In the genomic region with DNA sequence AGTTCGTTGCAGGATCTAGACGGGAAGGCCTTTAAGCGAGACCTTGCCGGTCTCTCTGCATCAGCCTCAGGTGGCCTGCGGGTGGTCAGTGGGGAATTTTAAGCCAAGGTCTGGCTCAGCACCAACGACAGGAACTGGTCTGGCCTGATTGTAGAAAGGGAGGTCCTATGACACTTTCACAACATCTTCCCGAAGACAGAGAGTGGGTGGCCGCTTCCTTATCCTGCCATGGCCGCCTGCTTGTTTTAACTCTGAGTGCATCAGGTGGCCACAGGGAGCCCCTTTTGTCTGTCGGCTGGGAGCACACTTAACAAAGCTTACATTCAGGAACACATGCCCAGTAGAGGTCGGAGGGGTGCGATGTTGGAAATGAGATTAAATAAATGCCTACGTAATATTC, we compare ENCODE assay signal across 23 cellular contexts.
"Had no signal": no experiment of that assay in that cellular context is flagged by ENCODE, and none has a peak within 500 bp of the region (broad histone marks: within the 10 kb centered on the region; RNA-seq: fewer than 3 reads in every experiment).

No MANE protein-coding gene starts in this region.

- H3K9me3 ChIP-seq: colonic mucosa, esophagus squamous epithelium, gastrocnemius medialis, heart left ventricle, left ventricle myocardium inferior, lower lobe of right lung had no signal

- H3K36me3 ChIP-seq: colonic mucosa, esophagus squamous epithelium, gastrocnemius medialis, heart left ventricle, left ventricle myocardium inferior, lower lobe of right lung had no signal

- DNase-seq: colonic mucosa; cortex of kidney; effector CD8-positive, alpha-beta T cell; effector memory CD8-positive, alpha-beta T cell; endodermal cell; erythroblast; esophagus squamous epithelium; foreskin fibroblast; foreskin melanocyte; gastrocnemius medialis; heart left ventricle; hypothalamus; kidney glomerular epithelial cell; left colon; left ventricle myocardium inferior; lower lobe of right lung; mesenchymal stem cell; midbrain had no signal

- H3K4me3 Mint-ChIP-seq: dendritic cell treated with granulocyte-macrophage colony-stimulating factor and Interleukin-4, amounts not matched to agents 40 ng/mL and 50 ng/mL, for 4 days; effector memory CD8-positive, alpha-beta T cell; endodermal cell had no signal

- H3K79me2 ChIP-seq: hepatocyte had no signal

- H3K27ac Mint-ChIP-seq: dendritic cell treated with granulocyte-macrophage colony-stimulating factor and Interleukin-4, amounts not matched to agents 40 ng/mL and 50 ng/mL, for 4 days; effector memory CD8-positive, alpha-beta T cell; endodermal cell had no signal

- H3K4me3 ChIP-seq: colonic mucosa, esophagus squamous epithelium, gastrocnemius medialis, heart left ventricle, hepatocyte, left ventricle myocardium inferior, lower lobe of right lung had no signal

- H2AFZ ChIP-seq: hepatocyte had no signal

- H3K27me3 ChIP-seq: colonic mucosa, gastrocnemius medialis, hepatocyte had no signal

- H3K4me2 ChIP-seq: hepatocyte had no signal

- H3K9me3 Mint-ChIP-seq: dendritic cell treated with granulocyte-macrophage colony-stimulating factor and Interleukin-4, amounts not matched to agents 40 ng/mL and 50 ng/mL, for 4 days; endodermal cell had no signal

- H3K4me1 ChIP-seq: colonic mucosa, gastrocnemius medialis, heart left ventricle, left ventricle myocardium inferior, lower lobe of right lung had no signal

- H3K27ac ChIP-seq: colonic mucosa, epithelial cell of prostate, esophagus squamous epithelium, gastrocnemius medialis, heart left ventricle, hepatocyte, left ventricle myocardium inferior, lower lobe of right lung had no signal

- ATAC-seq: effector memory CD8-positive, alpha-beta T cell; esophagus mucosa; gastrocnemius medialis; heart left ventricle; left colon; left lobe of liver; lower lobe of right lung had no signal
